18 cellular contexts compared by ENCODE assay signal in genomic region chr7:133489906-133490305, GRCh38.
DNase-seq lines count a peak whose midpoint lies in the region; ATAC-seq lines count a peak whose summit lies in the region.
"Had no signal": no experiment of that assay in that cellular context is flagged by ENCODE, and none has a peak within 500 bp of the region (broad histone marks: within the 10 kb centered on the region; RNA-seq: fewer than 3 reads in every experiment).

No MANE protein-coding gene starts in this region.

- no peak overlapping the region for H3K4me2 ChIP-seq in mesendoderm (ENCODE audit: low read length)
- H3K4me2 ChIP-seq: A549, BLaER1 had no signal

- H3K9ac ChIP-seq in mesendoderm (ENCODE audit: low read length), result no peak overlapping the region
- H3K9ac ChIP-seq: BLaER1 had no signal

- H3K79me1 ChIP-seq in mesendoderm (ENCODE audit: low read length), result no peaks in the 10 kb centered on the region

- no peak overlapping the region for H2BK5ac ChIP-seq in mesendoderm (ENCODE audit: low read length)

- no peaks in the 10 kb centered on the region for H3K36me3 ChIP-seq in mesendoderm (ENCODE audit: control insufficient read depth, insufficient read depth, low read length)

- peaks cover 5 to 8% of the 10 kb centered on the region in 2 donors for H3K36me3 Mint-ChIP-seq in activated T-cell treated with anti-CD3 and anti-CD28 coated beads, Interleukin-2, amount 50 U/mL, for 72 hours (ENCODE audit: insufficient read depth in 2 of 2)
- peaks cover 18% of the 10 kb centered on the region for H3K36me3 Mint-ChIP-seq in activated T-helper 17 cell treated with anti-CD3 and anti-CD28 coated beads, Interleukin-2, amount 50 U/mL, for 72 hours (ENCODE audit: low read depth)

- no peak overlapping the region for H3K18ac ChIP-seq in mesendoderm (ENCODE audit: low read length)

- no peak overlapping the region for H3K56ac ChIP-seq in mesendoderm (ENCODE audit: low read length)

- H3K4me3 ChIP-seq in mesendoderm (ENCODE audit: low read length), result no peak overlapping the region
- H3K4me3 ChIP-seq: A549, BLaER1 had no signal

- no peak overlapping the region for H2AK5ac ChIP-seq in mesendoderm (ENCODE audit: low read length)

- H3K9me3 Mint-ChIP-seq in activated T-cell treated with anti-CD3 and anti-CD28 coated beads, Interleukin-2, amount 50 U/mL, for 72 hours, result peaks cover 0 to 5% of the 10 kb centered on the region in 2 donors
- peaks cover 3% of the 10 kb centered on the region for H3K9me3 Mint-ChIP-seq in activated T-helper 17 cell treated with anti-CD3 and anti-CD28 coated beads, Interleukin-2, amount 50 U/mL, for 72 hours
- H3K9me3 Mint-ChIP-seq: HFFc6 had no signal

- no peak overlapping the region for H3K23ac ChIP-seq in mesendoderm (ENCODE audit: low read length)

- no peak overlapping the region for H4K5ac ChIP-seq in mesendoderm (ENCODE audit: low read length)

- no peaks in the 10 kb centered on the region for H3K79me2 ChIP-seq in mesendoderm (ENCODE audit: control insufficient read depth, insufficient read depth, low read length)

- H3K27me3 ChIP-seq in mesendoderm (ENCODE audit: insufficient read depth, low read length, poor library complexity), result no peaks in the 10 kb centered on the region
- H3K27me3 ChIP-seq: BLaER1 had no signal

- WGBS in mesendoderm (ENCODE audit: extremely low coverage, insufficient coverage, low lambda C conversion rate), result no CpG with 5 or more reads among the region's 3 CpGs

- H2BK120ac ChIP-seq in mesendoderm (ENCODE audit: low read depth, low read length), result no peak overlapping the region

- H4K8ac ChIP-seq in mesendoderm (ENCODE audit: low read depth, low read length), result no peak overlapping the region

- H3K4me1 ChIP-seq in mesendoderm (ENCODE audit: control insufficient read depth, low read depth, low read length), result no peaks in the 10 kb centered on the region
- H3K4me1 ChIP-seq: A549 had no signal

- no peaks in the 10 kb centered on the region for H3K27me3 Mint-ChIP-seq in activated T-cell treated with anti-CD3 and anti-CD28 coated beads, Interleukin-2, amount 50 U/mL, for 72 hours (ENCODE audit: low read depth)
- H3K27me3 Mint-ChIP-seq in activated T-helper 17 cell treated with anti-CD3 and anti-CD28 coated beads, Interleukin-2, amount 50 U/mL, for 72 hours, result no peaks in the 10 kb centered on the region
- H3K27me3 Mint-ChIP-seq: CD4-positive, alpha-beta memory T cell had no signal

- H3K4me3 Mint-ChIP-seq in activated T-cell treated with anti-CD3 and anti-CD28 coated beads, Interleukin-2, amount 50 U/mL, for 72 hours, result peak overlapping the region in 1 of 2 donors; percentile 46
- no peak overlapping the region for H3K4me3 Mint-ChIP-seq in activated T-helper 17 cell treated with anti-CD3 and anti-CD28 coated beads, Interleukin-2, amount 50 U/mL, for 72 hours
- H3K4me3 Mint-ChIP-seq: CD4-positive, alpha-beta memory T cell; HFFc6 had no signal

- H3K4ac ChIP-seq in mesendoderm (ENCODE audit: low read depth, low read length), result no peak overlapping the region

- peak overlapping the region; percentile 48 for H3K27ac Mint-ChIP-seq in activated T-cell treated with anti-CD3 and anti-CD28 coated beads, Interleukin-2, amount 50 U/mL, for 72 hours
- peak overlapping the region; percentile 19 for H3K27ac Mint-ChIP-seq in activated T-helper 17 cell treated with anti-CD3 and anti-CD28 coated beads, Interleukin-2, amount 50 U/mL, for 72 hours
- H3K27ac Mint-ChIP-seq: CD4-positive, alpha-beta memory T cell; HFFc6 had no signal

- H2BK15ac ChIP-seq in mesendoderm (replicated peaks; ENCODE audit: low read depth), result no peak overlapping the region

- peaks cover 33% of the 10 kb centered on the region for H3K4me1 Mint-ChIP-seq in activated T-cell treated with anti-CD3 and anti-CD28 coated beads, Interleukin-2, amount 50 U/mL, for 72 hours (ENCODE audit: low read depth)
- peaks cover 8% of the 10 kb centered on the region for H3K4me1 Mint-ChIP-seq in activated T-helper 17 cell treated with anti-CD3 and anti-CD28 coated beads, Interleukin-2, amount 50 U/mL, for 72 hours

- ATAC-seq in activated T-cell treated with anti-CD3 and anti-CD28 coated beads, Interleukin-2, amount 50 U/mL, for 72 hours (replicated peaks in 1 of 2), result peak in 1 of 2 donors; percentile 13
- peak; percentile 28 for ATAC-seq in activated T-helper 17 cell treated with anti-CD3 and anti-CD28 coated beads, Interleukin-2, amount 50 U/mL, for 72 hours (replicated peaks)
- no peak for ATAC-seq in GM19035 (IDR thresholded peaks at IDR 0.05; ENCODE audit: unreplicated experiment)
- ATAC-seq in HG02885 (IDR thresholded peaks at IDR 0.05; ENCODE audit: poor library complexity, unreplicated experiment), result no peak
- ATAC-seq: A549, HepG2 had no signal

- no peak overlapping the region for H3K27ac ChIP-seq in mesendoderm (ENCODE audit: low read depth, low read length)
- H3K27ac ChIP-seq: A549, BLaER1 had no signal

- no peak for DNase-seq in activated T-cell treated with anti-CD3 and anti-CD28 coated beads, Interleukin-2, amount 50 U/mL, for 72 hours
- no peak for DNase-seq in activated T-cell treated with anti-CD3 and anti-CD28 coated beads, Interleukin-2, amount 50 U/mL, for 1 hour
- DNase-seq in mesendoderm (peak; percentile 30), OCI-M2 (lab: John Stamatoyannopoulos, UW; ENCODE audit: unreplicated experiment) (no peak)
- DNase-seq: CD4-positive, alpha-beta memory T cell; EL; HFFc6; KBM-7; MV-4-11; NCI-H1694 treated with DMSO at 0.1 percent for 48 hours; NK-92 treated with Interleukin-12 subunit alpha and Interleukin-12 subunit beta, amount 100 ng/mL, for 24 hours; SHP77 had no signal
